15 cellular contexts compared by ENCODE assay signal in genomic region chr1:13892141-13892670, GRCh38.
DNase-seq lines count a peak whose midpoint lies in the region; ATAC-seq, FAIRE-seq and TF ChIP-seq lines count a peak whose summit lies in the region.
"Had no signal": no experiment of that assay in that cellular context is flagged by ENCODE, and none has a peak within 500 bp of the region (broad histone marks: within the 10 kb centered on the region; RNA-seq: fewer than 3 reads in every experiment).

No MANE protein-coding gene starts in this region.

- H3K27me3 ChIP-seq in HUES48 (ENCODE audit: control insufficient read depth, insufficient read depth, low read length) (peaks cover 89% of the 10 kb centered on the region), mesenchymal stem cell (ENCODE audit: control insufficient read depth in 1 of 2, insufficient read depth in 1 of 2, low read length in 2 of 2) (peaks cover 24 to 39% of the 10 kb centered on the region in 2 experiments), skeletal muscle satellite cell (ENCODE audit: control insufficient read depth, insufficient read depth, low read length) (peaks cover 18% of the 10 kb centered on the region)

- H3K9me3 ChIP-seq in HUES48 (ENCODE audit: control insufficient read depth, insufficient read depth, low read length) (no peaks in the 10 kb centered on the region), mesenchymal stem cell (ENCODE audit: control insufficient read depth, low read length) (no peaks in the 10 kb centered on the region), skeletal muscle satellite cell (replicated peaks; ENCODE audit: low read length) (peaks cover 4% of the 10 kb centered on the region)
- H3K9me3 ChIP-seq: mucosa of descending colon, SJSA1 had no signal

- H2BK5ac ChIP-seq in mesenchymal stem cell (ENCODE audit: low read depth, low read length, poor library complexity, severe bottlenecking), result no peak overlapping the region

- H4K91ac ChIP-seq in mesenchymal stem cell (ENCODE audit: low read length), result no peak overlapping the region

- no peak overlapping the region for H3K4me3 Mint-ChIP-seq in natural killer cell
- H3K4me3 Mint-ChIP-seq: activated CD4-positive, alpha-beta T cell treated with anti-CD3 and anti-CD28 coated beads, Interleukin-2, amount 10 ng/mL, durations not matched to agents 7 days and 5 days had no signal

- no peak overlapping the region for H2BK12ac ChIP-seq in mesenchymal stem cell (ENCODE audit: low read length in 2 of 2)

- no peak overlapping the region for H3K4ac ChIP-seq in mesenchymal stem cell (ENCODE audit: low read depth in 1 of 2, low read length in 2 of 2)

- no peak overlapping the region for H4K8ac ChIP-seq in mesenchymal stem cell (ENCODE audit: low read length)

- no peak for FAIRE-seq in H54 (lab: Jason Lieb, UNC)

- H3K36me3 ChIP-seq in HUES48 (ENCODE audit: control insufficient read depth, insufficient read depth, low read length), result no peaks in the 10 kb centered on the region
- H3K36me3 ChIP-seq in mesenchymal stem cell (ENCODE audit: control insufficient read depth in 1 of 2, insufficient read depth in 2 of 2, low read depth in 1 of 2, low read length in 2 of 2), result no peaks in the 10 kb centered on the region
- H3K36me3 ChIP-seq in skeletal muscle satellite cell (ENCODE audit: insufficient read depth, low read length), result no peaks in the 10 kb centered on the region
- H3K36me3 ChIP-seq: SJSA1 had no signal

- H3K36me3 Mint-ChIP-seq in natural killer cell, result peaks cover 6% of the 10 kb centered on the region

- H2BK15ac ChIP-seq in mesenchymal stem cell (ENCODE audit: low read depth, poor library complexity, severe bottlenecking), result no peak overlapping the region

- no peak for TF ChIP-seq POLR2A in H54 (IDR thresholded peaks at IDR 0.05; ENCODE audit: low read depth, low read length)

- DNase-seq in cerebellar cortex (ENCODE audit: low spot score) (peak; percentile 24), mesenchymal stem cell (no peak), NCI-H2227 treated with DMSO at 0.1 percent for 48 hours (lab: John Stamatoyannopoulos, UW) (no peak), natural killer cell (no peak), H54 (ENCODE audit: insufficient read length, low spot score) (no peak)
- DNase-seq in effector CD8-positive, alpha-beta T cell (lab: John Stamatoyannopoulos, UW), result no peak
- DNase-seq: activated CD4-positive, alpha-beta T cell treated with anti-CD3 and anti-CD28 coated beads, Interleukin-2, amount 10 ng/mL, durations not matched to agents 7 days and 5 days; Calu3; GOT3; NCI-H748 treated with DMSO at 0.1 percent for 48 hours; stimulated activated naive CD4-positive, alpha-beta T cell had no signal

- H3K27ac ChIP-seq in HUES48 (ENCODE audit: low read depth, low read length) (no peak overlapping the region), mesenchymal stem cell (ENCODE audit: low read length, poor library complexity, severe bottlenecking) (no peak overlapping the region)
- H3K27ac ChIP-seq: SJSA1 had no signal

- no peak overlapping the region for H3K14ac ChIP-seq in mesenchymal stem cell (ENCODE audit: low read length in 2 of 2)

- H3K9me3 Mint-ChIP-seq in natural killer cell, result no peaks in the 10 kb centered on the region
- H3K9me3 Mint-ChIP-seq: activated CD4-positive, alpha-beta T cell treated with anti-CD3 and anti-CD28 coated beads, Interleukin-2, amount 10 ng/mL, durations not matched to agents 7 days and 5 days had no signal

- ATAC-seq in natural killer cell, result no peak

- no peak overlapping the region for H3K18ac ChIP-seq in mesenchymal stem cell (ENCODE audit: low read depth in 1 of 2, low read length in 2 of 2)

- no peak overlapping the region for H3K4me2 ChIP-seq in mesenchymal stem cell (ENCODE audit: low read length, poor library complexity, severe bottlenecking)
- H3K4me2 ChIP-seq in skeletal muscle satellite cell (ENCODE audit: low read length), result peak overlapping the region; percentile 88

- TF ChIP-seq CTCF in natural killer cell (IDR thresholded peaks at IDR 0.05), result no peak

- H2BK120ac ChIP-seq in mesenchymal stem cell (ENCODE audit: low read depth, low read length), result no peak overlapping the region

- intact Hi-C loops in natural killer cell (cut with micrococcal nuclease), result no loop called here

- peak overlapping the region; percentile 67 for H3K4me3 ChIP-seq in HUES48 (ENCODE audit: low read depth, low read length)
- peak overlapping the region in 1 of 2 experiments; percentile 77 for H3K4me3 ChIP-seq in mesenchymal stem cell (ENCODE audit: insufficient read depth in 1 of 2, low read depth in 1 of 2, low read length in 2 of 2)
- peak overlapping the region; percentile 69 for H3K4me3 ChIP-seq in skeletal muscle satellite cell (ENCODE audit: low read length)
- H3K4me3 ChIP-seq: SJSA1 had no signal

- no peak overlapping the region for H2AFZ ChIP-seq in mesenchymal stem cell (ENCODE audit: low read depth, low read length)

- no peaks in the 10 kb centered on the region for H3K4me1 Mint-ChIP-seq in natural killer cell
- H3K4me1 Mint-ChIP-seq: activated CD4-positive, alpha-beta T cell treated with anti-CD3 and anti-CD28 coated beads, Interleukin-2, amount 10 ng/mL, durations not matched to agents 7 days and 5 days had no signal

- H3K27me3 Mint-ChIP-seq in natural killer cell (ENCODE audit: low read depth in 2 of 2), result peaks cover 24 to 40% of the 10 kb centered on the region in 2 donors

- no peak overlapping the region for H2AK5ac ChIP-seq in mesenchymal stem cell (ENCODE audit: low read length, severe bottlenecking)

- H3K4me1 ChIP-seq in HUES48 (ENCODE audit: control insufficient read depth, insufficient read depth, low read length), result peaks cover 5% of the 10 kb centered on the region; the same call in 1 of the 2 replicates
- H3K4me1 ChIP-seq in mesenchymal stem cell (ENCODE audit: control insufficient read depth, insufficient read depth, low read depth, low read length), result peaks cover 5% of the 10 kb centered on the region
- peaks cover 7% of the 10 kb centered on the region for H3K4me1 ChIP-seq in skeletal muscle satellite cell (ENCODE audit: control insufficient read depth, insufficient read depth, low read length)
- H3K4me1 ChIP-seq: SJSA1 had no signal

- H3K79me1 ChIP-seq in mesenchymal stem cell (replicated peaks; ENCODE audit: low read length, poor library complexity, severe bottlenecking), result no peaks in the 10 kb centered on the region

- no peak overlapping the region for H3K9ac ChIP-seq in HUES48 (ENCODE audit: low read depth, low read length)
- H3K9ac ChIP-seq in mesenchymal stem cell (ENCODE audit: low read length), result peak overlapping the region; percentile 77
- peak overlapping the region; percentile 64 for H3K9ac ChIP-seq in skeletal muscle satellite cell (ENCODE audit: low read depth, low read length)

- no peak overlapping the region for H3K23ac ChIP-seq in mesenchymal stem cell (ENCODE audit: low read length in 2 of 2)

- no peak overlapping the region for H3K27ac Mint-ChIP-seq in natural killer cell
- H3K27ac Mint-ChIP-seq: activated CD4-positive, alpha-beta T cell treated with anti-CD3 and anti-CD28 coated beads, Interleukin-2, amount 10 ng/mL, durations not matched to agents 7 days and 5 days had no signal

- 34% methylated on average over 9 of the region's 10 CpGs for WGBS in mesenchymal stem cell
